Comparison of ENCODE assay signal across 26 cellular contexts in the genomic region with DNA sequence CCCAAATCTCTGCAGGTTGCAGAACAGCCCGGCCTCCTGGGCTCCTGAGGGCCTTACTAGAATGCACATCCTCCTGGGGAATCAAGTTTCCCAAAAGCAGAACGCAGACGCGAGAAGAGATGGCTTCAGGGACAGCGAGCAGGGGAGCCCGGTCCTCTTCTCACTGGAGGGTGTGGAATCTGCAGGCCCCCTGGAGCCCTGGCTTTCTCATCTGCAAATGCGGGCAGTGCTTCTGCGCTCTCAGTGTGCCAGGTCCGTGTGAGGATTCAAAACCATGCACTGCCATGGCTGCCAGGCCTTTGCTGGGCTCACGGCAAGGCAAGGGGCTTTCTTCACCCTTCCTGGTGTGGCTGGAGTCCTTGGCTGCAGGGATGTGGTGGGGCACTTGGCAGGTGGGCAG.
"Had no signal": no experiment of that assay in that cellular context is flagged by ENCODE, and none has a peak within 500 bp of the region (broad histone marks: within the 10 kb centered on the region; RNA-seq: fewer than 3 reads in every experiment).

No MANE protein-coding gene starts in this region.

- H3K4me1 ChIP-seq: left lung, lower lobe of right lung, parathyroid adenoma, right atrium auricular region, right lobe of liver, tibial nerve, uterus had no signal

- H3K4me3 ChIP-seq: left lung, lower lobe of right lung, right atrium auricular region, right lobe of liver, smooth muscle cell, tibial nerve, uterus had no signal

- H3K79me2 ChIP-seq: parathyroid adenoma had no signal

- H3K4me1 Mint-ChIP-seq: naive thymus-derived CD8-positive, alpha-beta T cell; nephron; neural crest cell; stimulated activated effector memory CD8-positive, alpha-beta T cell treated with anti-CD3 and anti-CD28 coated beads, Interleukin-12 subunit alpha, Interleukin-12 subunit beta, amount 100 ng/mL, for 72 hours; stimulated activated naive CD8-positive, alpha-beta T cell treated with anti-CD3 and anti-CD28 coated beads, Interleukin-15, amount 100 ng/mL, for 72 hours had no signal

- H3K9ac ChIP-seq: parathyroid adenoma had no signal

- H3K36me3 ChIP-seq: left lung, lower lobe of right lung, neutrophil, right atrium auricular region, right lobe of liver, tibial nerve, uterus had no signal

- FAIRE-seq: kidney had no signal

- H3K27ac ChIP-seq: left lung, lower lobe of right lung, neutrophil, parathyroid adenoma, right atrium auricular region, right lobe of liver, tibial nerve, uterus had no signal

- H3K27me3 ChIP-seq: left lung, neutrophil, right atrium auricular region, right lobe of liver, tibial nerve, uterus had no signal

- H3K9me3 ChIP-seq: left lung, lower lobe of right lung, neutrophil, right atrium auricular region, right lobe of liver, tibial nerve, uterus had no signal

- H3K36me3 Mint-ChIP-seq: stimulated activated effector memory CD8-positive, alpha-beta T cell treated with anti-CD3 and anti-CD28 coated beads, Interleukin-12 subunit alpha, Interleukin-12 subunit beta, amount 100 ng/mL, for 72 hours; type B pancreatic cell had no signal

- H3K9me3 Mint-ChIP-seq: nephron; neural crest cell; stimulated activated naive CD8-positive, alpha-beta T cell treated with anti-CD3 and anti-CD28 coated beads, Interleukin-15, amount 100 ng/mL, for 72 hours; type B pancreatic cell had no signal

- ATAC-seq: left colon; left lung; lower lobe of right lung; naive thymus-derived CD8-positive, alpha-beta T cell; right lobe of liver; stimulated activated effector memory CD8-positive, alpha-beta T cell treated with anti-CD3 and anti-CD28 coated beads, Interleukin-12 subunit alpha, Interleukin-12 subunit beta, amount 100 ng/mL, for 72 hours; stimulated activated naive CD8-positive, alpha-beta T cell treated with anti-CD3 and anti-CD28 coated beads, Interleukin-15, amount 100 ng/mL, for 72 hours had no signal

- H3K4me2 ChIP-seq: smooth muscle cell had no signal

- DNase-seq: head of caudate nucleus; hippocampal formation; kidney; left colon; lower lobe of right lung; mammary epithelial cell; naive thymus-derived CD8-positive, alpha-beta T cell; occipital lobe; right lobe of liver; stimulated activated CD4-positive, alpha-beta T cell treated with anti-CD3 and anti-CD28 coated beads, Interleukin-12 subunit alpha, Interleukin-12 subunit beta, amount 100 ng/mL, for 4 hours; stimulated activated CD4-positive, alpha-beta T cell treated with anti-CD3 and anti-CD28 coated beads, Interleukin-4, amount 100 ng/mL, for 24 hours; stimulated activated naive CD4-positive, alpha-beta T cell treated with Interleukin-2 at 50 U/mL for 16 hours; stimulated activated naive CD8-positive, alpha-beta T cell treated with anti-CD3 and anti-CD28 coated beads, Interleukin-15, amount 100 ng/mL, for 72 hours; substantia nigra; uterus had no signal

- H2AFZ ChIP-seq: parathyroid adenoma had no signal

- H3K27ac Mint-ChIP-seq: naive thymus-derived CD8-positive, alpha-beta T cell; nephron; progenitor cell of endocrine pancreas; stimulated activated effector memory CD8-positive, alpha-beta T cell treated with anti-CD3 and anti-CD28 coated beads, Interleukin-12 subunit alpha, Interleukin-12 subunit beta, amount 100 ng/mL, for 72 hours; stimulated activated naive CD8-positive, alpha-beta T cell treated with anti-CD3 and anti-CD28 coated beads, Interleukin-15, amount 100 ng/mL, for 72 hours; type B pancreatic cell had no signal

- H3K4me3 Mint-ChIP-seq: naive thymus-derived CD8-positive, alpha-beta T cell; nephron; neural crest cell; stimulated activated effector memory CD8-positive, alpha-beta T cell treated with anti-CD3 and anti-CD28 coated beads, Interleukin-12 subunit alpha, Interleukin-12 subunit beta, amount 100 ng/mL, for 72 hours; stimulated activated naive CD8-positive, alpha-beta T cell treated with anti-CD3 and anti-CD28 coated beads, Interleukin-15, amount 100 ng/mL, for 72 hours; type B pancreatic cell had no signal
